In the genomic region with DNA sequence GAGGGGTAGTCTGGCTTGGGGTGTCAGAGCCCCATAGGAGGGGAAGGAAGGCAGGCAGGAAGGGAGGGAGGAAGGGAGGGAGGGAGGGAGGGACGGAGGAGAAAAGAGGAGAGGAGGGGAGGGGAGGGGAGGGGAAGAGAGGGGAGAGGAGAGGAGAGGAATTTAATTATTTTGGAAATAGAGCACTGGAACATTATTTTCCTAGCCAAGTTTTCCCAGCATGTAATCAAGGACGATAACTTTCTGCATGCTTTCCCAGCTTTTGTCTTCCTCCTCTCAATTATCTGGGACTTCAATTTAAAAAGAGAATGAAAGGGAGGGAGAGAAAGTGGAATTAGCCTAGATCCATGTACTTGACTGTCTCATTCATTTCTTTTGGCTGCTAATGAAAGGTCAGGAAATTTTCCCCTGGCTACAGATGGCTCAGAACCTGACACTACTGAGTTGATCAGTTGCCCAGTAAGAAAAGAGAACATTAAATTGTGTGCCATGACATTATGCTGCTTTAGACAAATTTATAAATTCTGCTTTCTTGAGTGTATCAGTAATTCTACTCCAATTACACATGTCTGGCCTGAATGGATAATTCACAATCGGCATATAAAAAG, we compare ENCODE assay signal across 27 cellular contexts.
"Had no signal": no experiment of that assay in that cellular context is flagged by ENCODE, and none has a peak within 500 bp of the region (broad histone marks: within the 10 kb centered on the region; RNA-seq: fewer than 3 reads in every experiment).

No MANE protein-coding gene starts in this region.

- DNase-seq: activated CD4-positive, alpha-beta T cell treated with anti-CD3 and anti-CD28 coated beads for 48 hours; activated CD4-positive, alpha-beta T cell treated with anti-CD3 and anti-CD28 coated beads, Interleukin-2, amount 50 U/mL, for 48 hours; activated CD8-positive, alpha-beta memory T cell treated with anti-CD3 and anti-CD28 coated beads for 24 hours; activated gamma-delta T cell treated with Interleukin-2 at 50 U/mL for 16 hours; foreskin keratinocyte; heart right ventricle; kidney glomerular epithelial cell; lower lobe of right lung; mesenchymal stem cell; stimulated activated CD4-positive, alpha-beta T cell treated with anti-CD3 and anti-CD28 coated beads, Interleukin-12 subunit alpha, Interleukin-12 subunit beta, amount 100 ng/mL, for 4 hours; stimulated activated CD4-positive, alpha-beta T cell treated with anti-CD3 and anti-CD28 coated beads, Interleukin-4, amount 100 ng/mL, for 1 hour; stimulated activated naive CD8-positive, alpha-beta T cell treated with anti-CD3 and anti-CD28 coated beads, Interleukin-15, amount 100 ng/mL, for 72 hours; substantia nigra; SW 1271; T-helper 9 cell; uterus; WERI-Rb-1 had no signal

- ATAC-seq: activated CD4-positive, CD25-positive, alpha-beta regulatory T cell treated with anti-CD3 and anti-CD28 coated beads, Interleukin-2, amount 50 U/mL, for 24 hours; foreskin keratinocyte; heart right ventricle; left lobe of liver; lower lobe of right lung; natural killer cell treated with Interleukin-12 subunit alpha and Interleukin-12 subunit beta and Interleukin-15 and Interleukin-18, amount 100 ng/mL, for 72 hours; sciatic nerve; stimulated activated naive CD8-positive, alpha-beta T cell treated with anti-CD3 and anti-CD28 coated beads, Interleukin-15, amount 100 ng/mL, for 72 hours had no signal

- H3K27ac Mint-ChIP-seq: activated naive CD4-positive, alpha-beta T cell treated with anti-CD3 and anti-CD28 coated beads, Interleukin-2, amount 50 U/mL, for 72 hours; natural killer cell treated with Interleukin-12 subunit alpha and Interleukin-12 subunit beta and Interleukin-15 and Interleukin-18, amount 100 ng/mL, for 72 hours; stimulated activated effector memory CD8-positive, alpha-beta T cell treated with anti-CD3 and anti-CD28 coated beads, Interleukin-12 subunit alpha, Interleukin-12 subunit beta, amount 100 ng/mL, for 72 hours; stimulated activated naive CD8-positive, alpha-beta T cell treated with anti-CD3 and anti-CD28 coated beads, Interleukin-15, amount 100 ng/mL, for 72 hours; T-helper 1 cell treated with Interleukin-12 subunit alpha and Interleukin-12 subunit beta and Interleukin-4 antibody, amounts not matched to agents 30 μg/mL and 1 μg/mL, for 36 hours; type B pancreatic cell had no signal

- H3K4me1 ChIP-seq: uterus had no signal

- H3K9me3 Mint-ChIP-seq: activated naive CD4-positive, alpha-beta T cell treated with anti-CD3 and anti-CD28 coated beads, Interleukin-2, amount 50 U/mL, for 72 hours; stimulated activated effector memory CD8-positive, alpha-beta T cell treated with anti-CD3 and anti-CD28 coated beads, Interleukin-12 subunit alpha, Interleukin-12 subunit beta, amount 100 ng/mL, for 72 hours; stimulated activated naive CD8-positive, alpha-beta T cell treated with anti-CD3 and anti-CD28 coated beads, Interleukin-15, amount 100 ng/mL, for 72 hours; T-helper 1 cell treated with Interleukin-12 subunit alpha and Interleukin-12 subunit beta and Interleukin-4 antibody, amounts not matched to agents 30 μg/mL and 1 μg/mL, for 36 hours; type B pancreatic cell had no signal

- H3K9me3 ChIP-seq: esophagus muscularis mucosa, heart right ventricle, lower lobe of right lung, uterus had no signal

- H3K36me3 ChIP-seq: heart right ventricle, lower lobe of right lung, uterus had no signal

- H3K27ac ChIP-seq: esophagus muscularis mucosa, foreskin keratinocyte, lower lobe of right lung, skin epidermis, uterus, WERI-Rb-1 had no signal

- H3K27me3 Mint-ChIP-seq: natural killer cell treated with Interleukin-12 subunit alpha and Interleukin-12 subunit beta and Interleukin-15 and Interleukin-18, amount 100 ng/mL, for 72 hours; stimulated activated naive CD8-positive, alpha-beta T cell treated with anti-CD3 and anti-CD28 coated beads, Interleukin-15, amount 100 ng/mL, for 72 hours; type B pancreatic cell had no signal

- H3K27me3 ChIP-seq: esophagus muscularis mucosa, foreskin keratinocyte, heart right ventricle, uterus had no signal

- H3K4me3 Mint-ChIP-seq: natural killer cell treated with Interleukin-12 subunit alpha and Interleukin-12 subunit beta and Interleukin-15 and Interleukin-18, amount 100 ng/mL, for 72 hours; stimulated activated effector memory CD8-positive, alpha-beta T cell treated with anti-CD3 and anti-CD28 coated beads, Interleukin-12 subunit alpha, Interleukin-12 subunit beta, amount 100 ng/mL, for 72 hours; stimulated activated naive CD8-positive, alpha-beta T cell treated with anti-CD3 and anti-CD28 coated beads, Interleukin-15, amount 100 ng/mL, for 72 hours; T-helper 1 cell treated with Interleukin-12 subunit alpha and Interleukin-12 subunit beta and Interleukin-4 antibody, amounts not matched to agents 30 μg/mL and 1 μg/mL, for 36 hours; type B pancreatic cell had no signal

- H3K4me3 ChIP-seq: esophagus muscularis mucosa, heart right ventricle, lower lobe of right lung, skin epidermis, uterus had no signal
